Comparison of ENCODE assay signal across 15 cellular contexts in genomic region chr5:179318193-179318955, GRCh38. TPM values are rescaled to one million over a fixed set of nuclear protein-coding genes. Genes with fewer than 3 reads are reported as not detected.
DNase-seq lines count a peak whose midpoint lies in the region; ATAC-seq and TF ChIP-seq lines count a peak whose summit lies in the region.
"Had no signal": no experiment of that assay in that cellular context is flagged by ENCODE, and none has a peak within 500 bp of the region (broad histone marks: within the 10 kb centered on the region; RNA-seq: fewer than 3 reads in every experiment).

No MANE protein-coding gene starts in this region.

- intact Hi-C loops in CD14-positive monocyte (cut with micrococcal nuclease) (no loop called here), left ventricle myocardium superior (cut with micrococcal nuclease) (no loop called here), psoas muscle (cut with DNase I) (no loop called here)

- H3K4me1 Mint-ChIP-seq in CD14-positive monocyte: no peaks in the 10 kb centered on the region

- peaks cover 5 to 8% (median 8%) of the 10 kb centered on the region in 3 donors for H3K27me3 Mint-ChIP-seq in CD14-positive monocyte (ENCODE audit: low read depth in 3 of 3)

- peaks cover 5% of the 10 kb centered on the region for H3K4me1 ChIP-seq in psoas muscle
- no peaks in the 10 kb centered on the region for H3K4me1 ChIP-seq in foreskin keratinocyte

- H3K27ac Mint-ChIP-seq in CD14-positive monocyte: no peak overlapping the region
- H3K27ac Mint-ChIP-seq: activated T-cell treated with anti-CD3 and anti-CD28 coated beads, Interleukin-2, amount 50 U/mL, for 72 hours had no signal

- H3K27me3 ChIP-seq in psoas muscle (ENCODE audit: insufficient read depth in 3 of 3, low read length in 2 of 3): no peaks in the 10 kb centered on the region
- H3K27me3 ChIP-seq in foreskin keratinocyte: no peaks in the 10 kb centered on the region

- H3K36me3 Mint-ChIP-seq in CD14-positive monocyte: no peaks in the 10 kb centered on the region

- peaks cover 0 to 15% (median 3%) of the 10 kb centered on the region in 7 donors for H3K9me3 Mint-ChIP-seq in CD14-positive monocyte
- H3K9me3 Mint-ChIP-seq: activated T-cell treated with anti-CD3 and anti-CD28 coated beads, Interleukin-2, amount 50 U/mL, for 72 hours had no signal

- TF ChIP-seq CTCF in CD14-positive monocyte (IDR thresholded peaks at IDR 0.05) (no peak), psoas muscle (IDR thresholded peaks at IDR 0.05) (no peak), foreskin keratinocyte (conservative IDR thresholded peaks at IDR 0.05) (no peak)

- WGBS in psoas muscle, 3 donors: 41 to 51% (median 42%) methylated on average over 21 of the region's 21 CpGs

- H3K4me3 ChIP-seq in psoas muscle: no peak overlapping the region

- no peak overlapping the region for H3K4me3 Mint-ChIP-seq in CD14-positive monocyte
- H3K4me3 Mint-ChIP-seq: activated T-cell treated with anti-CD3 and anti-CD28 coated beads, Interleukin-2, amount 50 U/mL, for 72 hours had no signal

- H3K9me3 ChIP-seq in psoas muscle: no peaks in the 10 kb centered on the region

- no peaks in the 10 kb centered on the region for H3K36me3 ChIP-seq in psoas muscle (ENCODE audit: insufficient read depth in 1 of 2, low read depth in 1 of 2)

- ATAC-seq in left ventricle myocardium superior (peak; percentile 10), psoas muscle (no peak), foreskin keratinocyte (no peak)
- ATAC-seq: activated T-cell treated with anti-CD3 and anti-CD28 coated beads, Interleukin-2, amount 50 U/mL, for 72 hours; PC-3 had no signal

- H3K27ac ChIP-seq in psoas muscle: no peak overlapping the region
- no peak overlapping the region for H3K27ac ChIP-seq in foreskin keratinocyte

- DNase-seq in CD14-positive monocyte (ENCODE audit: low spot score): peak; percentile 28
- DNase-seq in NCI-H524 (lab: John Stamatoyannopoulos, UW): peak; percentile 66 to 86
- DNase-seq in left ventricle myocardium superior: no peak
- peak; percentile 19 to 48 for DNase-seq in psoas muscle
- DNase-seq in activated gamma-delta T cell (lab: John Stamatoyannopoulos, UW): no peak
- DNase-seq in foreskin keratinocyte: no peak
- DNase-seq in DMS114 treated with DMSO at 0.1 percent for 48 hours (lab: John Stamatoyannopoulos, UW; ENCODE audit: unreplicated experiment): no peak
- DNase-seq: activated CD4-positive, alpha-beta T cell treated with anti-CD3 and anti-CD28 coated beads, Interleukin-2, amount 50 U/mL, for 48 hours; activated T-cell treated with anti-CD3 and anti-CD28 coated beads, Interleukin-2, amount 50 U/mL, for 72 hours; effector CD8-positive, alpha-beta T cell; NCI-H1694; NCI-H446; PC-3; stimulated activated CD4-positive, alpha-beta T cell treated with anti-CD3 and anti-CD28 coated beads, Interleukin-2, amount 100 ng/mL, for 48 hours had no signal

RNA-seq across cellular contexts. Expression of gene ADAMTS2, which starts 26.9 kb away (rescaled TPM):
- under 1 TPM in 1 of 2 donors, not detected in 1; 0.74 TPM for polyA plus RNA-seq in CD14-positive monocyte
- 4.3 TPM for total RNA-seq in left ventricle myocardium superior
- 1 to 10 TPM; 1.9 to 3.7 (median 2.5) TPM for total RNA-seq in psoas muscle
- 1 to 10 TPM in 1 of 3 donors, under 1 TPM in 2; 0.83 to 2.0 (median 0.97) TPM for polyA plus RNA-seq in psoas muscle
- total RNA-seq in foreskin keratinocyte: not detected in 2 replicates
- polyA plus RNA-seq in foreskin keratinocyte: not detected in 2 replicates
- total RNA-seq: activated T-cell treated with anti-CD3 and anti-CD28 coated beads, Interleukin-2, amount 50 U/mL, for 72 hours; PC-3; pulmonary artery endothelial cell had no signal

Comparison
In these comparisons a context has a peak if more than half of its experiments do, and no peak if none do; other contexts are left out.
1. DNase-seq: peak in CD14-positive monocyte (single experiment), NCI-H524 (2 of 2) and psoas muscle (2 of 2); none in left ventricle myocardium superior (single experiment), activated gamma-delta T cell (single experiment), foreskin keratinocyte (0 of 2) and DMS114 treated with DMSO at 0.1 percent for 48 hours (single experiment).